Comparison of ENCODE assay signal across 26 cellular contexts in the genomic region with DNA sequence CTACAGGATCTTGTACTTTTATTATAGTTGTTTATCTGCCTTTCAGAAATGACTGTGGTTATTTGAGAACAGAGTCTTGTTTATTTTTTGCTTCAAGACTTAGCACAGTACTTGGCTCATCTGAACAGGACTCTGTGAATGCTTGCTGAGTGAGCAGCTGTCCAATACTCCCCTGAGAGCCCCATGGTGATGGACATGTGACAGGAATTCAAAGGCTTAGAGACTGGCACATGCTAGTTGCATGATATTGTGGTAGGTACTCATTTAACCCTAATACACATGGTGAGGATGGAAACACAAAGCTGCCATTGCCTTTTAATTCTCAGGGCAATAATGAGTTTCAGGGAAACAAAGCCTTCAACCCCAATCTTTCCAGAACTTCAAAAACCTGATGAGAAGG.
DNase-seq lines count a peak whose midpoint lies in the region; TF ChIP-seq lines count a peak whose summit lies in the region.
"Had no signal": no experiment of that assay in that cellular context is flagged by ENCODE, and none has a peak within 500 bp of the region (broad histone marks: within the 10 kb centered on the region; RNA-seq: fewer than 3 reads in every experiment).

No MANE protein-coding gene starts in this region.

- no peaks in the 10 kb centered on the region for H3K27me3 ChIP-seq in effector memory CD4-positive, alpha-beta T cell (replicated peaks; ENCODE audit: control insufficient read depth, insufficient read depth, low read length, poor library complexity, severe bottlenecking)
- H3K27me3 ChIP-seq: body of pancreas had no signal

- H3K4me1 Mint-ChIP-seq in neural crest cell = peaks cover 46% of the 10 kb centered on the region
- H3K4me1 Mint-ChIP-seq: activated naive CD8-positive, alpha-beta T cell treated with anti-CD3 and anti-CD28 coated beads, Interleukin-2, amount 50 U/mL, for 24 hours had no signal

- no peak overlapping the region for H3K27ac Mint-ChIP-seq in neural crest cell (ENCODE audit: unreplicated experiment)
- H3K27ac Mint-ChIP-seq: activated naive CD8-positive, alpha-beta T cell treated with anti-CD3 and anti-CD28 coated beads, Interleukin-2, amount 50 U/mL, for 24 hours; progenitor cell of endocrine pancreas; T-cell had no signal

- peaks cover 31% of the 10 kb centered on the region for H3K36me3 Mint-ChIP-seq in neural crest cell (ENCODE audit: low read depth)
- H3K36me3 Mint-ChIP-seq: T-cell had no signal

- no peaks in the 10 kb centered on the region for H3K27me3 Mint-ChIP-seq in neural crest cell (ENCODE audit: low read depth)
- H3K27me3 Mint-ChIP-seq: progenitor cell of endocrine pancreas had no signal

- TF ChIP-seq CTCF in neural crest cell (conservative IDR thresholded peaks at IDR 0.05) (no peak), GM13977 (IDR thresholded peaks at IDR 0.05; ENCODE audit: extremely low read depth, insufficient read depth, missing control alignments) (no peak)

- peak; percentile 53 for DNase-seq in Ammon's horn (ENCODE audit: low spot score)
- peak; percentile 79 for DNase-seq in LHCN-M2 (ENCODE audit: low read depth)
- DNase-seq in cerebellar cortex (ENCODE audit: low spot score) = peak; percentile 42
- no peak for DNase-seq in neural crest cell (ENCODE audit: low read depth, low spot score)
- DNase-seq in NOMO-1 (lab: John Stamatoyannopoulos, UW; ENCODE audit: unreplicated experiment in 2 of 2) = no peak
- no peak for DNase-seq in GM13977 (ENCODE audit: low spot score)
- DNase-seq in effector memory CD4-positive, alpha-beta T cell = no peak
- DNase-seq in iPS-NIHi7 (ENCODE audit: extremely low spot score) = no peak
- DNase-seq: ACHN; activated CD8-positive, alpha-beta memory T cell treated with anti-CD3 and anti-CD28 coated beads for 24 hours; activated gamma-delta T cell; activated naive CD8-positive, alpha-beta T cell treated with anti-CD3 and anti-CD28 coated beads, Interleukin-2, amount 50 U/mL, for 24 hours; activated T-cell treated with anti-CD3 and anti-CD28 coated beads, Interleukin-2, amount 50 U/mL, for 1 hour; body of pancreas; C1 segment of cervical spinal cord; Calu3; cortex of kidney; Karpas-422; NCI-H1048; NCI-H187; NK-92 treated with Interleukin-12 subunit alpha and Interleukin-12 subunit beta, amount 100 ng/mL, for 24 hours; SHP77 treated with DMSO at 0.1 percent for 48 hours; T-cell; upper lobe of left lung had no signal

- H3K36me3 ChIP-seq in effector memory CD4-positive, alpha-beta T cell (ENCODE audit: control insufficient read depth, insufficient read depth, low read length) = no peaks in the 10 kb centered on the region
- H3K36me3 ChIP-seq: upper lobe of left lung had no signal

- peak overlapping the region; percentile 34 for H3K4me3 Mint-ChIP-seq in neural crest cell
- H3K4me3 Mint-ChIP-seq: activated naive CD8-positive, alpha-beta T cell treated with anti-CD3 and anti-CD28 coated beads, Interleukin-2, amount 50 U/mL, for 24 hours; T-cell had no signal

- H3K4me3 ChIP-seq in effector memory CD4-positive, alpha-beta T cell (ENCODE audit: insufficient read depth, low read depth, low read length, poor library complexity, severe bottlenecking) = no peak overlapping the region
- H3K4me3 ChIP-seq: body of pancreas, lung, upper lobe of left lung had no signal

- no peaks in the 10 kb centered on the region for H3K4me1 ChIP-seq in effector memory CD4-positive, alpha-beta T cell (ENCODE audit: control insufficient read depth, insufficient read depth, low read length, poor library complexity, severe bottlenecking)

- in situ Hi-C loops in GM13977 (cut with MboI; ENCODE audit: low pct_unique_long_range_greater_than_20kb, low sequenced_read_pairs, unreplicated experiment) = no loop called here

- H3K9me3 Mint-ChIP-seq in neural crest cell = peaks cover 12% of the 10 kb centered on the region
- H3K9me3 Mint-ChIP-seq: activated naive CD8-positive, alpha-beta T cell treated with anti-CD3 and anti-CD28 coated beads, Interleukin-2, amount 50 U/mL, for 24 hours; T-cell had no signal

- H3K9me3 ChIP-seq in effector memory CD4-positive, alpha-beta T cell (ENCODE audit: control insufficient read depth, low read length) = no peaks in the 10 kb centered on the region
- H3K9me3 ChIP-seq: body of pancreas, upper lobe of left lung had no signal

- no peak overlapping the region for H3K27ac ChIP-seq in effector memory CD4-positive, alpha-beta T cell (ENCODE audit: insufficient read depth, low read length, poor library complexity, severe bottlenecking)
- H3K27ac ChIP-seq: body of pancreas, upper lobe of left lung had no signal

Comparison
In these comparisons a context has a peak if more than half of its experiments do, and no peak if none do; other contexts are left out.
1. DNase-seq: peak in Ammon's horn (single experiment), LHCN-M2 (single experiment) and cerebellar cortex (single experiment); none in neural crest cell (single experiment), NOMO-1 (0 of 2), GM13977 (single experiment), effector memory CD4-positive, alpha-beta T cell (0 of 3) and iPS-NIHi7 (single experiment).